ENCODE assay signal across 11 cellular contexts in the genomic region with DNA sequence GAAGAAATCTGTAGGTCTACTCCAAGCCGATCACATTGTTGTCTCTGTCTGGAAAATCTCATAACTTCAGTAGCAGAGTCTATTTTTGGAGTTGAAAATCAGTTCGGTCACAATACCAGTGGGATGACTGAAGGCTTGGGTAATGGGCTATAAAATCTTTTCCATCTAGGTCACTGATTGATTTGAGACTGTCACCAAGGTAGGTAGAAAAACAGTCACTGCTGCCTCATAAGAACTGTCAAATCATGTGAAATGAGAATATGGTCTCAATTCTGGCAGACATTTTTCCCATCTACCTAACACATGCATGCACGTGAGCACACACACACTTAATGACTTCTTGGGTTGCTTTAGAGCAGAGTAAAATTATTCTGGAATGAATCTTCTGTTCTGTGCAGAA.
DNase-seq lines count a peak whose midpoint lies in the region; ATAC-seq, FAIRE-seq and TF ChIP-seq lines count a peak whose summit lies in the region.
"Had no signal": no experiment of that assay in that cellular context is flagged by ENCODE, and none has a peak within 500 bp of the region (broad histone marks: within the 10 kb centered on the region; RNA-seq: fewer than 3 reads in every experiment).

No MANE protein-coding gene starts in this region.

- DNase-seq in HK-2 (ENCODE audit: unreplicated experiment): peak; percentile 7
- DNase-seq in cerebellar cortex (ENCODE audit: low spot score): peak; percentile 74
- DNase-seq in tibial nerve (ENCODE audit: low spot score in 2 of 2): no peak
- no peak for DNase-seq in activated CD4-positive, CD25-positive, alpha-beta regulatory T cell treated with anti-CD3 and anti-CD28 coated beads, Interleukin-2, amount 50 U/mL, for 72 hours
- DNase-seq in NCI-H2196 treated with DMSO at 0.1 percent for 48 hours (lab: John Stamatoyannopoulos, UW; ENCODE audit: unreplicated experiment): no peak
- no peak for DNase-seq in kidney
- DNase-seq: GF-D8, glutamatergic neuron had no signal

- peak overlapping the region; percentile 95 for H3K27ac ChIP-seq in mesodermal cell (ENCODE audit: low read depth, low read length, severe bottlenecking)
- peak overlapping the region in 3 of 4 donors; percentile 55 to 80 (median 63) for H3K27ac ChIP-seq in tibial nerve
- no peak overlapping the region for H3K27ac ChIP-seq in kidney (ENCODE audit: low read depth in 2 of 2, low read length in 2 of 2)

- FAIRE-seq in kidney (lab: Jason Lieb, UNC): no peak
- FAIRE-seq: K562 had no signal

- TF ChIP-seq EP300 in tibial nerve (IDR thresholded peaks at IDR 0.05): no peak

- H3K9ac ChIP-seq in kidney (ENCODE audit: low read length in 2 of 2): no peak overlapping the region

- H3K4me3 ChIP-seq in mesodermal cell (ENCODE audit: extremely low read depth, insufficient read depth, low read length, poor library complexity, severe bottlenecking) (no peak overlapping the region), tibial nerve (no peak overlapping the region), kidney (ENCODE audit: low read length in 2 of 2) (no peak overlapping the region)
- H3K4me3 ChIP-seq: K562 had no signal

- no peak for ATAC-seq in GM19328 (IDR thresholded peaks at IDR 0.05; ENCODE audit: unreplicated experiment)
- ATAC-seq: K562 had no signal

- intact Hi-C loops in kidney (cut with DNase I): no loop called here

- H3K4me1 ChIP-seq in mesodermal cell (ENCODE audit: control insufficient read depth, insufficient read depth, low read length, poor library complexity, severe bottlenecking): peaks cover 22% of the 10 kb centered on the region
- H3K4me1 ChIP-seq in tibial nerve: peaks cover 0 to 28% (median 0%) of the 10 kb centered on the region in 4 donors
- peaks cover 2 to 7% of the 10 kb centered on the region in 2 donors for H3K4me1 ChIP-seq in kidney (ENCODE audit: control insufficient read depth in 1 of 2, insufficient read depth in 1 of 2, low read depth in 1 of 2, low read length in 2 of 2)

- peaks cover 6% of the 10 kb centered on the region for H3K9me3 ChIP-seq in mesodermal cell (ENCODE audit: control insufficient read depth, low read length)
- H3K9me3 ChIP-seq in tibial nerve: peaks cover 0 to 21% (median 4%) of the 10 kb centered on the region in 4 donors
- peaks cover 0 to 4% of the 10 kb centered on the region in 2 donors for H3K9me3 ChIP-seq in kidney (ENCODE audit: control insufficient read depth in 1 of 2, low read length in 2 of 2)

- 100% methylated on average over 2 of the region's 3 CpGs; no CpG with 5 or more reads in 1 of the 2 experiments for WGBS in mesodermal cell (ENCODE audit: insufficient coverage in 2 of 2), 2 experiments
- WGBS in tibial nerve, 2 donors: 21 to 33% methylated on average over 3 of the region's 3 CpGs

- H3K36me3 ChIP-seq in mesodermal cell (ENCODE audit: control insufficient read depth, insufficient read depth, low read length) (no peaks in the 10 kb centered on the region), tibial nerve (no peaks in the 10 kb centered on the region), kidney (ENCODE audit: control insufficient read depth in 1 of 2, insufficient read depth in 2 of 2, low read length in 2 of 2) (no peaks in the 10 kb centered on the region)

- TF ChIP-seq POLR2A in tibial nerve (IDR thresholded peaks at IDR 0.05): no peak

- no peaks in the 10 kb centered on the region for H3K27me3 ChIP-seq in tibial nerve

- no peak for TF ChIP-seq CTCF in tibial nerve (IDR thresholded peaks at IDR 0.05)
- no peak for TF ChIP-seq CTCF in kidney (IDR thresholded peaks at IDR 0.05; ENCODE audit: borderline replicate concordance, extremely low read depth, insufficient read depth)

Comparison
In these comparisons a context has a peak if more than half of its experiments do, and no peak if none do; other contexts are left out.
1. DNase-seq: peak in HK-2 (single experiment) and cerebellar cortex (single experiment); none in tibial nerve (0 of 2), activated CD4-positive, CD25-positive, alpha-beta regulatory T cell treated with anti-CD3 and anti-CD28 coated beads, Interleukin-2, amount 50 U/mL, for 72 hours (single experiment), NCI-H2196 treated with DMSO at 0.1 percent for 48 hours (single experiment) and kidney (single experiment).
2. H3K27ac ChIP-seq: peak in mesodermal cell (single experiment) and tibial nerve (3 of 4); none in kidney (0 of 2).